Comparison of ENCODE assay signal across 14 cellular contexts in the genomic region with DNA sequence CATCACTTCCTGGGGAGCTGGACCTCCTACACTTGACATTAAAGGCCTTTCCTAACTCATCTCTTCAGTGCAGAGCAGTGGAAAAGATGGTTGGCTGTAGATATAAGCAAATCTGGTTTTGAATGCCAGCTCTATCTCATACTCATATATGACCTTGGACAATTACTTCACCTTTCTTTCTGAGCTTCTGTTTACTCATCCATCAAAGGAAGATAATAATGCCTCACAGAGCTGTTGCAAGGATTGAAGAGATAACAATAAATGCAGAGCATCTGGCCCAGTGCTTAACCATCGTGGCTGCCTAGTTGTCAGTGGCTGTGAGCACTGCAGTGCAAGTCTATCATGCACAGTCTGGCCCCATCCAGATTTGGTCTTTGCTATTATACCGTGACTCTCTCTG.
"Had no signal": no experiment of that assay in that cellular context is flagged by ENCODE, and none has a peak within 500 bp of the region (broad histone marks: within the 10 kb centered on the region; RNA-seq: fewer than 3 reads in every experiment).

No MANE protein-coding gene starts in this region.

- H3K36me3 Mint-ChIP-seq: natural killer cell had no signal

- H3K4me1 Mint-ChIP-seq: activated naive CD8-positive, alpha-beta T cell treated with anti-CD3 and anti-CD28 coated beads, Interleukin-2, amount 50 U/mL, for 24 hours; activated T-helper 17 cell treated with anti-CD3 and anti-CD28 coated beads, Interleukin-2, amount 50 U/mL, for 72 hours; endodermal cell; natural killer cell had no signal

- H3K27ac Mint-ChIP-seq: activated naive CD4-positive, alpha-beta T cell treated with anti-CD3 and anti-CD28 coated beads for 36 hours; activated naive CD8-positive, alpha-beta T cell treated with anti-CD3 and anti-CD28 coated beads, Interleukin-2, amount 50 U/mL, for 24 hours; activated T-helper 17 cell treated with anti-CD3 and anti-CD28 coated beads, Interleukin-2, amount 50 U/mL, for 72 hours; endodermal cell; natural killer cell had no signal

- DNase-seq: activated CD4-positive, alpha-beta T cell treated with anti-CD3 and anti-CD28 coated beads, Interleukin-2, amount 50 U/mL, for 4 hours; activated CD4-positive, CD25-positive, alpha-beta regulatory T cell treated with anti-CD3 and anti-CD28 coated beads, Interleukin-2, amount 50 U/mL, for 72 hours; activated naive CD4-positive, alpha-beta T cell treated with anti-CD3 and anti-CD28 coated beads for 36 hours; activated naive CD8-positive, alpha-beta T cell treated with anti-CD3 and anti-CD28 coated beads, Interleukin-2, amount 50 U/mL, for 24 hours; endodermal cell; kidney; left lung; natural killer cell; small intestine; stimulated activated CD4-positive, alpha-beta T cell treated with anti-CD3 and anti-CD28 coated beads, Interleukin-4, amount 100 ng/mL, for 4 hours; stimulated activated CD8-positive, alpha-beta memory T cell treated with anti-CD3 and anti-CD28 coated beads, Interleukin-4, amount 100 ng/mL, for 48 hours; stimulated activated naive CD4-positive, alpha-beta T cell treated with Interleukin-2 at 50 U/mL for 16 hours; substantia nigra had no signal

- H3K9me3 Mint-ChIP-seq: activated naive CD4-positive, alpha-beta T cell treated with anti-CD3 and anti-CD28 coated beads for 36 hours; activated naive CD8-positive, alpha-beta T cell treated with anti-CD3 and anti-CD28 coated beads, Interleukin-2, amount 50 U/mL, for 24 hours; activated T-helper 17 cell treated with anti-CD3 and anti-CD28 coated beads, Interleukin-2, amount 50 U/mL, for 72 hours; natural killer cell had no signal

- H3K4me3 Mint-ChIP-seq: activated naive CD4-positive, alpha-beta T cell treated with anti-CD3 and anti-CD28 coated beads for 36 hours; activated naive CD8-positive, alpha-beta T cell treated with anti-CD3 and anti-CD28 coated beads, Interleukin-2, amount 50 U/mL, for 24 hours; activated T-helper 17 cell treated with anti-CD3 and anti-CD28 coated beads, Interleukin-2, amount 50 U/mL, for 72 hours; endodermal cell; natural killer cell had no signal
